In the genomic region with DNA sequence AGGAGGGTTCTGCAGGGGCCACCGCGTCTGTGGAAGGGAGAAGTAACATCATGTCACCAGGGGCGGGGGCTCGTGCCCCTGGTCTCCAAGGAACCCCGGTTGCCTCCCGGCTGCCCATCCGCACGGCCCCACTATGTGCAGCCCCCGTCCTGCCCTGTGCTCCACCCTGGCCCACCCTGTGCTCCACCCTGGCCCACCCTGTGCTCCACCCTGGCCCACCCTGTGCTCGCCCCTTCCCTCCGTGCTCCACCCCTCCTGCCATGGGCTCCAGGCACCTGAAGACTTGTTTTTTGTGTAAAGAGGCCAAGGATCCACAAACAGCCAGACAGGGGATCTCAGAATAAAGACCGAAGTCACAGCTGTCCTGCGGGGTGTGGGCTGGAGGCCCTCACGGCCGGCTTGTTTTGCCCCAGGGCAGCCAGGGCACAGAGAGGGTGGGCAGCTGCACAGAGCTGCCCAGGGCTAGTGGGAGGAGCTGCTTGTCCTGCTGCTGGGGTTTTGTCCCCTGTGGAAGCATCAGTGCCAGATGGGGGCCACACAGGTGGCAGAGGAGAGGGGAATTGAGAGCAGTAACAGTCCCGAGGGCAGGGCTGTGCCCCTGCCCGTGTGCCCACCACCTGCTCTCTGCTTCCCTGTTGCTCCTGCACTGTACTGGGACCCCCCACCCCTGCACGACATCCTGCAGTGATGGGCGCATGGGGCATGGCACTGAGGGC, we compare ENCODE assay signal across 1 cellular context.
TF ChIP-seq lines count a peak whose summit lies in the region.

No MANE protein-coding gene starts in this region.

TF ChIP-seq in HEK293, 187 proteins besides CTCF, POLR2A, EP300 and RAD21 (continued from another document):
- TF ChIP-seq ZNF202 (tag by site-specific recombination; IDR thresholded peaks at IDR 0.05; ENCODE audit: borderline replicate concordance) (no peak), ZNF280D (tag by site-specific recombination; IDR thresholded peaks at IDR 0.05) (no peak), ZNF394 (tag by site-specific recombination; IDR thresholded peaks at IDR 0.05; ENCODE audit: borderline replicate concordance) (no peak), ZNF548 (tag by site-specific recombination; IDR thresholded peaks at IDR 0.05) (no peak)
TF ChIP-seq in HEK293: peak in this region for 3.
